Comparison of ENCODE assay signal across 9 cellular contexts in genomic region chr2:170524828-170525565, GRCh38.
DNase-seq lines count a peak whose midpoint lies in the region; ATAC-seq and TF ChIP-seq lines count a peak whose summit lies in the region.
"Had no signal": no experiment of that assay in that cellular context is flagged by ENCODE, and none has a peak within 500 bp of the region (broad histone marks: within the 10 kb centered on the region; RNA-seq: fewer than 3 reads in every experiment).

No MANE protein-coding gene starts in this region.

- 39 to 65% methylated on average over 2 of the region's 2 CpGs for WGBS in upper lobe of left lung, 2 donors

- peaks cover 31% of the 10 kb centered on the region for H3K4me1 ChIP-seq in ACC112 (ENCODE audit: control insufficient read depth, insufficient read depth, low read length, unreplicated experiment)
- peaks cover 8 to 13% (median 12%) of the 10 kb centered on the region in 4 donors for H3K4me1 ChIP-seq in upper lobe of left lung

- H3K27ac ChIP-seq in ACC112 (ENCODE audit: low read depth, low read length) (peak overlapping the region; percentile 85), upper lobe of left lung (no peak overlapping the region)

- H3K36me3 ChIP-seq in ACC112 (ENCODE audit: insufficient read depth, low read length): no peaks in the 10 kb centered on the region
- no peaks in the 10 kb centered on the region for H3K36me3 ChIP-seq in upper lobe of left lung

- ATAC-seq in GM21423 (IDR thresholded peaks at IDR 0.05; ENCODE audit: unreplicated experiment): peak; percentile 78
- ATAC-seq in HG03558 (IDR thresholded peaks at IDR 0.05; ENCODE audit: extremely low read depth, unreplicated experiment): peak; percentile 56
- ATAC-seq in upper lobe of left lung (ENCODE audit: low FRiP score in 2 of 2): no peak

- TF ChIP-seq POLR2A in upper lobe of left lung (IDR thresholded peaks at IDR 0.05): no peak

- DNase-seq in fibroblast of mammary gland (ENCODE audit: low read depth) (peak; percentile 38), dedifferentiated amniotic fluid mesenchymal stem cell (ENCODE audit: extremely low spot score) (no peak), NCI-H187 (lab: John Stamatoyannopoulos, UW) (no peak), upper lobe of left lung (no peak)
- no peak for DNase-seq in activated CD4-positive, alpha-beta T cell treated with anti-CD3 and anti-CD28 coated beads, Interleukin-2, amount 50 U/mL, for 1 hour
- DNase-seq: activated CD4-positive, alpha-beta T cell treated with anti-CD3 and anti-CD28 coated beads, Interleukin-2, amount 10 ng/mL, durations not matched to agents 7 days and 5 days had no signal

- H2AFZ ChIP-seq in ACC112 (ENCODE audit: low read length, unreplicated experiment): peak overlapping the region; percentile 74

- H3K79me2 ChIP-seq in ACC112 (ENCODE audit: control insufficient read depth, insufficient read depth, low read length, unreplicated experiment): no peaks in the 10 kb centered on the region

- no peaks in the 10 kb centered on the region for H3K27me3 ChIP-seq in ACC112 (ENCODE audit: insufficient read depth, low read length)
- H3K27me3 ChIP-seq in upper lobe of left lung: no peaks in the 10 kb centered on the region

- no peak for TF ChIP-seq CTCF in fibroblast of mammary gland (conservative IDR thresholded peaks at IDR 0.05; ENCODE audit: control insufficient read depth, insufficient read depth, low read depth, low read length)
- no peak for TF ChIP-seq CTCF in upper lobe of left lung (IDR thresholded peaks at IDR 0.05)

- no peak for TF ChIP-seq EP300 in upper lobe of left lung (IDR thresholded peaks at IDR 0.05)

- H3K9me3 ChIP-seq in upper lobe of left lung: no peaks in the 10 kb centered on the region

- H3K4me3 ChIP-seq in ACC112 (ENCODE audit: low read depth, low read length) (peak overlapping the region; percentile 26; the same call in 1 of the 2 replicates), fibroblast of mammary gland (ENCODE audit: control insufficient read depth, low read depth, low read length) (no peak overlapping the region), upper lobe of left lung (no peak overlapping the region)

Comparison
In these comparisons a context has a peak if more than half of its experiments do, and no peak if none do; other contexts are left out.
1. ATAC-seq: peak in GM21423 (single experiment) and HG03558 (single experiment); none in upper lobe of left lung (0 of 2).